ENCODE assay signal across 1 cellular context in the genomic region with DNA sequence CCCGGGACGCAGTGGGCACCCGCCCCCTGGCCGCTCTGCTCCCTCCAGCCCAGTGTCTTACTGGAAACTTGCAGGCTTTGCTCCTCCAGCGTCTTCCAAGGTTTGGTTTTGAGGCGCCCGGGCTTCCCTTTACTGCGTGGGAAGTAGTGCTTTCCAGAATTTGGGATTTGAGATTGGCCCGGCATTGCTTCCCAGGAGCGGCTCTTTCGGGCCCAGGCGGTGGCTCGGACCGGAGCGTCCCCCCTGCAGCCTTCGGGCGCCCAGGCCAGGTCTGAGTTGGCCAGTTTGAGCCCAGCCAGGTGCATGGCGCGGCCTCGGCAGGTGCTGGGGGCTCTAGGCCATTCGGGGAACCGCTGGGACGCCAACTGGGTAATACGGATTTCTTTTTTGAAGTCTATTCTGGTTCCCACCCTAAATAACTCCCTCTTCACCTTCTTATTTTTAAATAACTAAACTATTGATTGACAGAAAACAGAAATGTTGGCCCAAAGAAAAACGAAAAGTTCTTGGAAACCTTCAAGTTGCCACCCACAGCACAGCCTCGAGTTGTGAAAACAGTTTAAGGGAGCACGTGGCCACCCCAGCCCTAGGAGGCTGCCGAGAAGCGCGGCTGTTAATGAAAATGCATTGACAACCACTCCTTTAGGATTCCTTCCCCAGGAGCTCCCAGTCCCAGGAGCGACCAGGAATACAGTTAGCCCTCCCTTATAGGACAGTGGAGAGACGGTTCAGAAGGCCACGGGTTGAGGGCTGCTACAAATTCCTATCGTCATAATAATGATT.
TF ChIP-seq lines count a peak whose summit lies in the region.

No MANE protein-coding gene starts in this region.

TF ChIP-seq in neural cell, 6 proteins besides CTCF, POLR2A, EP300 and RAD21 (continued from another document):
- TF ChIP-seq, protein P1, sequence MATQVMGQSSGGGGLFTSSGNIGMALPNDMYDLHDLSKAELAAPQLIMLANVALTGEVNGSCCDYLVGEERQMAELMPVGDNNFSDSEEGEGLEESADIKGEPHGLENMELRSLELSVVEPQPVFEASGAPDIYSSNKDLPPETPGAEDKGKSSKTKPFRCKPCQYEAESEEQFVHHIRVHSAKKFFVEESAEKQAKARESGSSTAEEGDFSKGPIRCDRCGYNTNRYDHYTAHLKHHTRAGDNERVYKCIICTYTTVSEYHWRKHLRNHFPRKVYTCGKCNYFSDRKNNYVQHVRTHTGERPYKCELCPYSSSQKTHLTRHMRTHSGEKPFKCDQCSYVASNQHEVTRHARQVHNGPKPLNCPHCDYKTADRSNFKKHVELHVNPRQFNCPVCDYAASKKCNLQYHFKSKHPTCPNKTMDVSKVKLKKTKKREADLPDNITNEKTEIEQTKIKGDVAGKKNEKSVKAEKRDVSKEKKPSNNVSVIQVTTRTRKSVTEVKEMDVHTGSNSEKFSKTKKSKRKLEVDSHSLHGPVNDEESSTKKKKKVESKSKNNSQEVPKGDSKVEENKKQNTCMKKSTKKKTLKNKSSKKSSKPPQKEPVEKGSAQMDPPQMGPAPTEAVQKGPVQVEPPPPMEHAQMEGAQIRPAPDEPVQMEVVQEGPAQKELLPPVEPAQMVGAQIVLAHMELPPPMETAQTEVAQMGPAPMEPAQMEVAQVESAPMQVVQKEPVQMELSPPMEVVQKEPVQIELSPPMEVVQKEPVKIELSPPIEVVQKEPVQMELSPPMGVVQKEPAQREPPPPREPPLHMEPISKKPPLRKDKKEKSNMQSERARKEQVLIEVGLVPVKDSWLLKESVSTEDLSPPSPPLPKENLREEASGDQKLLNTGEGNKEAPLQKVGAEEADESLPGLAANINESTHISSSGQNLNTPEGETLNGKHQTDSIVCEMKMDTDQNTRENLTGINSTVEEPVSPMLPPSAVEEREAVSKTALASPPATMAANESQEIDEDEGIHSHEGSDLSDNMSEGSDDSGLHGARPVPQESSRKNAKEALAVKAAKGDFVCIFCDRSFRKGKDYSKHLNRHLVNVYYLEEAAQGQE (IDR thresholded peaks at IDR 0.05; ENCODE audit: borderline replicate concordance): no peak
- TF ChIP-seq POLR2AphosphoS5 (IDR thresholded peaks at IDR 0.05): no peak
